In the genomic region with DNA sequence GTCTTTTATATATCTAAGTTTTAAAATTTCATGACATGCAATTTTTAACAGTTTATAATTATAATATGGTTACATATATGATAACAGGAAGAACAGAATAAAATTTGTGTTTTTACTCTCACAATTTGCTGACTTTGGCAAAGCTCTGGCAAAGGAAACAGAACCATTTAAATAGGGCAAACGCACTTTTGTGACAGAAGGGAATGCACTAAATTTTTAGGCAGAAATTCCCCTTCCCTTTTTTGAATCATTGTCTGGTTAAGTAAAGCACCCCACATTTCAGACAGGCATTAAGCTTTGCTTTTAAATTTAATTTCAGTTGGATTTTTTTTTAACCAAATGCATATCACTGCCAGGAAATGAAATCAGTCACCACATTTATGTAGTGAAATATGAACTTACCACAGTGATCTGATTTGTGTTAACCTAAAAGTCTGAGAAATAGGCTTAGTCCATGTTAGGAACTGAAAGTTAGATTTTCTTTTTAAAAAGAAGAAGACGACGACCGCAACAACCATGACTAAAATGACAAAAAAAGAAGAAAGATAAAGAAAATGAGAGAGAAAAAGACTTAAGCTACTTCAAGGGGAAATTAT, we compare ENCODE assay signal across 12 cellular contexts. TPM values are rescaled to one million over a fixed set of nuclear protein-coding genes. Genes with fewer than 3 reads are reported as not detected.
DNase-seq lines count a peak whose midpoint lies in the region; ATAC-seq, FAIRE-seq and TF ChIP-seq lines count a peak whose summit lies in the region.
"Had no signal": no experiment of that assay in that cellular context is flagged by ENCODE, and none has a peak within 500 bp of the region (broad histone marks: within the 10 kb centered on the region; RNA-seq: fewer than 3 reads in every experiment).

No MANE protein-coding gene starts in this region.

- no peaks in the 10 kb centered on the region for H3K9me2 ChIP-seq in Karpas-422 (replicated peaks; ENCODE audit: insufficient read depth, low read length)

- H3K27ac ChIP-seq in Karpas-422 (ENCODE audit: low read length) (peak overlapping the region; percentile 35), lower lobe of right lung (peak overlapping the region; percentile 4), small intestine (ENCODE audit: low read depth in 1 of 2, low read length in 1 of 2) (no peak overlapping the region)

- no peak for DNase-seq in Karpas-422
- DNase-seq in lower lobe of right lung, result no peak
- no peak for DNase-seq in Right ventricle myocardium superior
- no peak for DNase-seq in EL
- no peak for DNase-seq in small intestine
- no peak for DNase-seq in BE2C
- DNase-seq: activated CD4-positive, CD25-positive, alpha-beta regulatory T cell; cortex of kidney had no signal

- H3K9ac ChIP-seq in Karpas-422 (ENCODE audit: low read length), result no peak overlapping the region

- ATAC-seq in GM18511 (IDR thresholded peaks at IDR 0.05; ENCODE audit: unreplicated experiment), result peak; percentile 76
- peak; percentile 47 for ATAC-seq in GM21723 (IDR thresholded peaks at IDR 0.05; ENCODE audit: unreplicated experiment)
- ATAC-seq in lower lobe of right lung, result no peak
- ATAC-seq in Right ventricle myocardium superior (ENCODE audit: poor library complexity), result no peak

- 71 to 90% (median 74%) methylated on average over 4 of the region's 4 CpGs for WGBS in small intestine, 3 donors

- no peak for TF ChIP-seq CTCF in lower lobe of right lung (IDR thresholded peaks at IDR 0.05)
- TF ChIP-seq CTCF in BE2C (IDR thresholded peaks at IDR 0.05; ENCODE audit: low read depth, low read length), result no peak

- H3K4me2 ChIP-seq in Karpas-422 (ENCODE audit: low read depth, low read length, poor library complexity, severe bottlenecking), result peak overlapping the region; percentile 42

- H3K36me3 ChIP-seq in Karpas-422 (ENCODE audit: insufficient read depth, low read length) (no peaks in the 10 kb centered on the region), lower lobe of right lung (no peaks in the 10 kb centered on the region), small intestine (ENCODE audit: control insufficient read depth in 2 of 2, insufficient read depth in 2 of 2, low read length in 2 of 2) (peaks cover 0 to 3% of the 10 kb centered on the region in 2 donors), BE2C (no peaks in the 10 kb centered on the region)

- peaks cover 50% of the 10 kb centered on the region for H3K79me2 ChIP-seq in Karpas-422 (ENCODE audit: low read length)

- H2AFZ ChIP-seq in Karpas-422 (ENCODE audit: low read length), result no peak overlapping the region

- H3K4me1 ChIP-seq in Karpas-422 (ENCODE audit: low read length) (peaks cover 73% of the 10 kb centered on the region), lower lobe of right lung (peaks cover 12% of the 10 kb centered on the region), small intestine (ENCODE audit: control insufficient read depth in 2 of 2, insufficient read depth in 1 of 2, low read depth in 1 of 2, low read length in 1 of 2) (peaks cover 0 to 7% of the 10 kb centered on the region in 2 donors), BE2C (no peaks in the 10 kb centered on the region)

- no peaks in the 10 kb centered on the region; the same call in 1 of the 2 replicates for H4K20me1 ChIP-seq in Karpas-422 (ENCODE audit: insufficient read depth, low read depth, low read length)

- no peak overlapping the region for H3K4me3 ChIP-seq in Karpas-422 (ENCODE audit: low read length)
- H3K4me3 ChIP-seq in lower lobe of right lung, result no peak overlapping the region
- H3K4me3 ChIP-seq in small intestine (ENCODE audit: low read depth in 1 of 2, low read length in 2 of 2), result no peak overlapping the region
- no peak overlapping the region for H3K4me3 ChIP-seq in BE2C (ENCODE audit: low read depth, low read length)

- intact Hi-C loops in lower lobe of right lung (cut with DNase I) (no loop called here), Right ventricle myocardium superior (cut with DNase I) (no loop called here)

- H3K27me3 ChIP-seq in Karpas-422 (ENCODE audit: low read length), result no peaks in the 10 kb centered on the region
- H3K27me3 ChIP-seq in lower lobe of right lung (ENCODE audit: low read depth), result no peaks in the 10 kb centered on the region
- no peaks in the 10 kb centered on the region for H3K27me3 ChIP-seq in small intestine (ENCODE audit: control insufficient read depth in 2 of 2, insufficient read depth in 2 of 2, low read length in 2 of 2)
- no peaks in the 10 kb centered on the region for H3K27me3 ChIP-seq in BE2C

- H3K9me3 ChIP-seq in Karpas-422 (ENCODE audit: low read length) (no peaks in the 10 kb centered on the region), lower lobe of right lung (no peaks in the 10 kb centered on the region), small intestine (ENCODE audit: control insufficient read depth, low read depth) (no peaks in the 10 kb centered on the region), BE2C (no peaks in the 10 kb centered on the region)

- FAIRE-seq in small intestine (lab: Jason Lieb, UNC), result no peak
- FAIRE-seq: islet of Langerhans had no signal

RNA-seq across cellular contexts. Expression of a gene that starts 10.8 kb away (rescaled TPM):
- 0.11 TPM in 1 of 2 replicates, not detected in the other for total RNA-seq in Karpas-422 (2014; rRNA removed; shearing (Covaris generic); ENCODE audit: low replicate concordance)
- total RNA-seq in lower lobe of right lung, result 9.0 TPM
- total RNA-seq in Right ventricle myocardium superior, result 1.6 TPM
- 1 to 10 TPM in 2 of 3 donors, not detected in 1; 2.4 to 5.5 TPM for polyA plus RNA-seq in small intestine
- not detected for polyA plus RNA-seq in BE2C (2012; ENCODE audit: insufficient read depth, insufficient read length, low read depth)

RNA-seq across cellular contexts. Expression of a gene that starts 38.2 kb away (rescaled TPM):
- 45.4 and 126 TPM in 2 replicates for total RNA-seq in Karpas-422 (2014; rRNA removed; shearing (Covaris generic); ENCODE audit: low replicate concordance)
- total RNA-seq in lower lobe of right lung (0.38 TPM), Right ventricle myocardium superior (not detected)
- under 1 TPM in 2 of 3 donors, not detected in 1; 0.54 to 0.66 TPM for polyA plus RNA-seq in small intestine
- polyA plus RNA-seq in BE2C (2012; ENCODE audit: insufficient read depth, insufficient read length, low read depth), result not detected
- total RNA-seq: temporal lobe had no signal

Comparison
In these comparisons a context has a peak if more than half of its experiments do, and no peak if none do; other contexts are left out.
1. ATAC-seq: peak in GM18511 (single experiment) and GM21723 (single experiment); none in lower lobe of right lung (0 of 2) and Right ventricle myocardium superior (single experiment).
2. H3K27ac ChIP-seq: peak in Karpas-422 (single experiment) and lower lobe of right lung (single experiment); none in small intestine (0 of 2).
3. RNA of a gene that starts 38.2 kb away (total RNA-seq): 45.4 to 126 TPM in Karpas-422; 0.38 TPM in lower lobe of right lung (single experiment) and not detected in Right ventricle myocardium superior (single experiment); every median in the first group is over 10 times any median in the second.